ENCODE assay signal across 1 cellular context in the genomic region with DNA sequence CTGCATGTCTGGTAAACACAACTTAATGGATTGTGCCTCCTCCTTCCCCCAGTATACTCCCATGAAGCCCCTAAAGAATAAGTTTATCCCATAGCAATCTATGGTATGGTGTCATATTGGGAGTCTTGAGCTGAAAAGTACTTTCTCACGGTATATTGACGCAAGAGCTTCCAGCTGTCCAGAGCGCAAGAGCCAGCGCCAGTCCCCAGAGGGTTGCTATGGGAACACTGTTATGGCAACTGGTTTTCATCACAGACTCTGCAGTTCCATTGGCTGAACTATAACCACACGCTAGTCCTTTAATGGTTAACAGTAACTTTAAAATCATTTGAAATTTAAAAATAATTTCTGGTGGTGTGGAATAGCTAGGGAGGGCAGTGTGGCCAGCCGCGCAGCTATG.
TF ChIP-seq lines count a peak whose summit lies in the region.

No MANE protein-coding gene starts in this region.

TF ChIP-seq in GM23338, 12 proteins besides CTCF, POLR2A, EP300 and RAD21 (continued from another document):
- TF ChIP-seq, protein P1, sequence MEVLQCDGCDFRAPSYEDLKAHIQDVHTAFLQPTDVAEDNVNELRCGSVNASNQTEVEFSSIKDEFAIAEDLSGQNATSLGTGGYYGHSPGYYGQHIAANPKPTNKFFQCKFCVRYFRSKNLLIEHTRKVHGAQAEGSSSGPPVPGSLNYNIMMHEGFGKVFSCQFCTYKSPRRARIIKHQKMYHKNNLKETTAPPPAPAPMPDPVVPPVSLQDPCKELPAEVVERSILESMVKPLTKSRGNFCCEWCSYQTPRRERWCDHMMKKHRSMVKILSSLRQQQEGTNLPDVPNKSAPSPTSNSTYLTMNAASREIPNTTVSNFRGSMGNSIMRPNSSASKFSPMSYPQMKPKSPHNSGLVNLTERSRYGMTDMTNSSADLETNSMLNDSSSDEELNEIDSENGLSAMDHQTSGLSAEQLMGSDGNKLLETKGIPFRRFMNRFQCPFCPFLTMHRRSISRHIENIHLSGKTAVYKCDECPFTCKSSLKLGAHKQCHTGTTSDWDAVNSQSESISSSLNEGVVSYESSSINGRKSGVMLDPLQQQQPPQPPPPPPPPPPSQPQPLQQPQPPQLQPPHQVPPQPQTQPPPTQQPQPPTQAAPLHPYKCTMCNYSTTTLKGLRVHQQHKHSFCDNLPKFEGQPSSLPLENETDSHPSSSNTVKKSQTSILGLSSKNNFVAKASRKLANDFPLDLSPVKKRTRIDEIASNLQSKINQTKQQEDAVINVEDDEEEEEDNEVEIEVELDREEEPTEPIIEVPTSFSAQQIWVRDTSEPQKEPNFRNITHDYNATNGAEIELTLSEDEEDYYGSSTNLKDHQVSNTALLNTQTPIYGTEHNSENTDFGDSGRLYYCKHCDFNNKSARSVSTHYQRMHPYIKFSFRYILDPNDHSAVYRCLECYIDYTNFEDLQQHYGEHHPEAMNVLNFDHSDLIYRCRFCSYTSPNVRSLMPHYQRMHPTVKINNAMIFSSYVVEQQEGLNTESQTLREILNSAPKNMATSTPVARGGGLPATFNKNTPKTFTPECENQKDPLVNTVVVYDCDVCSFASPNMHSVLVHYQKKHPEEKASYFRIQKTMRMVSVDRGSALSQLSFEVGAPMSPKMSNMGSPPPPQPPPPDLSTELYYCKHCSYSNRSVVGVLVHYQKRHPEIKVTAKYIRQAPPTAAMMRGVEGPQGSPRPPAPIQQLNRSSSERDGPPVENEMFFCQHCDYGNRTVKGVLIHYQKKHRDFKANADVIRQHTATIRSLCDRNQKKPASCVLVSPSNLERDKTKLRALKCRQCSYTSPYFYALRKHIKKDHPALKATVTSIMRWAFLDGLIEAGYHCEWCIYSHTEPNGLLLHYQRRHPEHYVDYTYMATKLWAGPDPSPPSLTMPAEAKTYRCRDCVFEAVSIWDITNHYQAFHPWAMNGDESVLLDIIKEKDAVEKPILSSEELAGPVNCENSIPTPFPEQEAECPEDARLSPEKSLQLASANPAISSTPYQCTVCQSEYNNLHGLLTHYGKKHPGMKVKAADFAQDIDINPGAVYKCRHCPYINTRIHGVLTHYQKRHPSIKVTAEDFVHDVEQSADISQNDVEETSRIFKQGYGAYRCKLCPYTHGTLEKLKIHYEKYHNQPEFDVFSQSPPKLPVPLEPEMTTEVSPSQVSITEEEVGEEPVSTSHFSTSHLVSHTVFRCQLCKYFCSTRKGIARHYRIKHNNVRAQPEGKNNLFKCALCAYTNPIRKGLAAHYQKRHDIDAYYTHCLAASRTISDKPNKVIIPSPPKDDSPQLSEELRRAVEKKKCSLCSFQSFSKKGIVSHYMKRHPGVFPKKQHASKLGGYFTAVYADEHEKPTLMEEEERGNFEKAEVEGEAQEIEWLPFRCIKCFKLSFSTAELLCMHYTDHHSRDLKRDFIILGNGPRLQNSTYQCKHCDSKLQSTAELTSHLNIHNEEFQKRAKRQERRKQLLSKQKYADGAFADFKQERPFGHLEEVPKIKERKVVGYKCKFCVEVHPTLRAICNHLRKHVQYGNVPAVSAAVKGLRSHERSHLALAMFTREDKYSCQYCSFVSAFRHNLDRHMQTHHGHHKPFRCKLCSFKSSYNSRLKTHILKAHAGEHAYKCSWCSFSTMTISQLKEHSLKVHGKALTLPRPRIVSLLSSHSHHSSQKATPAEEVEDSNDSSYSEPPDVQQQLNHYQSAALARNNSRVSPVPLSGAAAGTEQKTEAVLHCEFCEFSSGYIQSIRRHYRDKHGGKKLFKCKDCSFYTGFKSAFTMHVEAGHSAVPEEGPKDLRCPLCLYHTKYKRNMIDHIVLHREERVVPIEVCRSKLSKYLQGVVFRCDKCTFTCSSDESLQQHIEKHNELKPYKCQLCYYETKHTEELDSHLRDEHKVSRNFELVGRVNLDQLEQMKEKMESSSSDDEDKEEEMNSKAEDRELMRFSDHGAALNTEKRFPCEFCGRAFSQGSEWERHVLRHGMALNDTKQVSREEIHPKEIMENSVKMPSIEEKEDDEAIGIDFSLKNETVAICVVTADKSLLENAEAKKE (CRISPR knock-in tag; IDR thresholded peaks at IDR 0.05) = no peak
- no peak for TF ChIP-seq NANOG (IDR thresholded peaks at IDR 0.05; ENCODE audit: borderline replicate concordance)
- no peak for TF ChIP-seq EZH2 (IDR thresholded peaks at IDR 0.05; ENCODE audit: low read depth, unreplicated experiment)
